In genomic region chr3:39809995-39810595, GRCh38 we compare ENCODE assay signal across 8 cellular contexts. TPM values are rescaled to one million over a fixed set of nuclear protein-coding genes. Genes with fewer than 3 reads are reported as not detected.
DNase-seq lines count a peak whose midpoint lies in the region; TF ChIP-seq lines count a peak whose summit lies in the region.

No MANE protein-coding gene starts in this region.

- no peak for TF ChIP-seq CTCF in BE2C (IDR thresholded peaks at IDR 0.05; ENCODE audit: low read depth, low read length)
- TF ChIP-seq CTCF in kidney epithelial cell (IDR thresholded peaks at IDR 0.05; ENCODE audit: insufficient read depth, low read length, poor library complexity, severe bottlenecking), result no peak

- H3K4me1 ChIP-seq in BE2C (no peaks in the 10 kb centered on the region), adipocyte (ENCODE audit: control insufficient read depth, insufficient read depth, low read length) (peaks cover 22% of the 10 kb centered on the region), subcutaneous abdominal adipose tissue (ENCODE audit: control insufficient read depth in 5 of 5, insufficient read depth in 5 of 5, low read length in 5 of 5) (peaks cover 0 to 30% (median 24%) of the 10 kb centered on the region in 5 donors)

- no peaks in the 10 kb centered on the region for H3K36me3 ChIP-seq in BE2C
- H3K36me3 ChIP-seq in H7 (replicated peaks; ENCODE audit: control insufficient read depth, insufficient read depth, low read length), result no peaks in the 10 kb centered on the region
- H3K36me3 ChIP-seq in adipocyte (ENCODE audit: control insufficient read depth, insufficient read depth, low read length, severe bottlenecking), result no peaks in the 10 kb centered on the region
- H3K36me3 ChIP-seq in kidney epithelial cell (ENCODE audit: control insufficient read depth, insufficient read depth, low read length), result no peaks in the 10 kb centered on the region
- H3K36me3 ChIP-seq in subcutaneous abdominal adipose tissue (ENCODE audit: control insufficient read depth in 5 of 5, insufficient read depth in 5 of 5, low read length in 5 of 5), result no peaks in the 10 kb centered on the region

- no peaks in the 10 kb centered on the region for H3K27me3 ChIP-seq in BE2C
- H3K27me3 ChIP-seq in H7 (ENCODE audit: control insufficient read depth, insufficient read depth, low read length), result peaks cover 35% of the 10 kb centered on the region
- peaks cover 45% of the 10 kb centered on the region for H3K27me3 ChIP-seq in adipocyte (replicated peaks; ENCODE audit: control insufficient read depth, insufficient read depth, low read length)
- H3K27me3 ChIP-seq in kidney epithelial cell (ENCODE audit: control insufficient read depth, insufficient read depth, low read length), result peaks cover 33% of the 10 kb centered on the region
- peaks cover 5 to 28% (median 15%) of the 10 kb centered on the region in 5 donors for H3K27me3 ChIP-seq in subcutaneous abdominal adipose tissue (ENCODE audit: control insufficient read depth in 5 of 5, insufficient read depth in 4 of 5, low read length in 5 of 5)

- H3K27ac ChIP-seq in subcutaneous abdominal adipose tissue (ENCODE audit: low read depth, low read length), result no peak overlapping the region

- H3K4me3 ChIP-seq in BE2C (ENCODE audit: low read depth, low read length), result peak overlapping the region; percentile 71
- peak overlapping the region; percentile 69 for H3K4me3 ChIP-seq in H7 (ENCODE audit: insufficient read depth, low read depth, low read length)
- peak overlapping the region; percentile 69 for H3K4me3 ChIP-seq in adipocyte (ENCODE audit: low read length)
- peak overlapping the region; percentile 49 for H3K4me3 ChIP-seq in kidney epithelial cell (ENCODE audit: low read depth, low read length)
- peak overlapping the region; percentile 30 to 81 (median 76) for H3K4me3 ChIP-seq in subcutaneous abdominal adipose tissue (ENCODE audit: low read depth in 1 of 5, low read length in 5 of 5)

- H3K9ac ChIP-seq in adipocyte (ENCODE audit: low read length) (no peak overlapping the region), subcutaneous abdominal adipose tissue (ENCODE audit: low read length in 5 of 5) (peak overlapping the region in 2 of 5 donors; percentile 56 to 61)

- no peaks in the 10 kb centered on the region for H3K9me3 ChIP-seq in BE2C
- H3K9me3 ChIP-seq in adipocyte (ENCODE audit: control insufficient read depth, low read length), result no peaks in the 10 kb centered on the region
- no peaks in the 10 kb centered on the region for H3K9me3 ChIP-seq in subcutaneous abdominal adipose tissue (ENCODE audit: control insufficient read depth in 5 of 5, low read length in 5 of 5)

- DNase-seq in BE2C (peak; percentile 15), H7 (peak; percentile 51), adipocyte (ENCODE audit: low read depth) (no peak), kidney epithelial cell (ENCODE audit: low read depth) (no peak), islet precursor cell (no peak), NOMO-1 (lab: John Stamatoyannopoulos, UW; ENCODE audit: unreplicated experiment in 2 of 2) (no peak), mucosa of gallbladder (ENCODE audit: low spot score) (no peak)

RNA-seq across cellular contexts. Expression of gene MYRIP, which starts 0.7 kb away (rescaled TPM):
- polyA plus RNA-seq in BE2C (2012; ENCODE audit: insufficient read depth, insufficient read length, low read depth), result 5.6 TPM
- total RNA-seq in H7 (2014; rRNA removed; shearing (Covaris generic)), result 4.0 and 7.8 TPM in 2 replicates
- 0.04 and 0.07 TPM in 2 replicates for total RNA-seq in kidney epithelial cell
- total RNA-seq in mucosa of gallbladder, result 6.2 TPM

Comparison
In these comparisons a context has a peak if more than half of its experiments do, and no peak if none do; other contexts are left out.
1. DNase-seq: peak in BE2C (single experiment) and H7 (single experiment); none in adipocyte (single experiment), kidney epithelial cell (single experiment), islet precursor cell (single experiment), NOMO-1 (0 of 2) and mucosa of gallbladder (single experiment).
2. Peak in every context shown above with its lines, with median percentiles within 50 percentile points of each other: H3K4me3 ChIP-seq.